ENCODE assay signal across 11 cellular contexts in genomic region chr11:82978422-82979099, GRCh38.
DNase-seq lines count a peak whose midpoint lies in the region; ATAC-seq, FAIRE-seq and TF ChIP-seq lines count a peak whose summit lies in the region.
"Had no signal": no experiment of that assay in that cellular context is flagged by ENCODE, and none has a peak within 500 bp of the region (broad histone marks: within the 10 kb centered on the region; RNA-seq: fewer than 3 reads in every experiment).

No MANE protein-coding gene starts in this region.

- H3K27me3 ChIP-seq in small intestine (ENCODE audit: control insufficient read depth in 2 of 2, insufficient read depth in 2 of 2, low read length in 2 of 2), result no peaks in the 10 kb centered on the region

- H3K9me3 ChIP-seq in small intestine (ENCODE audit: control insufficient read depth, low read depth), result no peaks in the 10 kb centered on the region
- H3K9me3 ChIP-seq: HAP-1, psoas muscle had no signal

- peak; percentile 30 for FAIRE-seq in small intestine (lab: Jason Lieb, UNC)
- FAIRE-seq: colon had no signal

- no peak overlapping the region for H3K4me3 ChIP-seq in small intestine (ENCODE audit: low read depth in 1 of 2, low read length in 2 of 2)
- H3K4me3 ChIP-seq: HAP-1, psoas muscle had no signal

- ATAC-seq in GM18517 (IDR thresholded peaks at IDR 0.05; ENCODE audit: unreplicated experiment), result peak; percentile 47
- ATAC-seq in HG03039 (IDR thresholded peaks at IDR 0.05; ENCODE audit: unreplicated experiment), result peak; percentile 46
- ATAC-seq: Panc1 had no signal

- peaks cover 0 to 2% of the 10 kb centered on the region in 2 donors for H3K4me1 ChIP-seq in small intestine (ENCODE audit: control insufficient read depth in 2 of 2, insufficient read depth in 1 of 2, low read depth in 1 of 2, low read length in 1 of 2)

- 67 to 76% (median 73%) methylated on average over 6 of the region's 6 CpGs for WGBS in small intestine, 3 donors

- DNase-seq in amniotic epithelial cell (ENCODE audit: low read depth), result peak; percentile 81
- no peak for DNase-seq in small intestine
- no peak for DNase-seq in erythroblast (lab: John Stamatoyannopoulos, UW)
- no peak for DNase-seq in occipital lobe (lab: John Stamatoyannopoulos, UW)
- no peak for DNase-seq in HuH-7.5 (ENCODE audit: low spot score)
- DNase-seq: psoas muscle had no signal

- no peak overlapping the region for H3K27ac ChIP-seq in small intestine (ENCODE audit: low read depth in 1 of 2, low read length in 1 of 2)
- H3K27ac ChIP-seq: psoas muscle had no signal

- no peak for TF ChIP-seq POLR2A in erythroblast (IDR thresholded peaks at IDR 0.05; ENCODE audit: low read length)

- H3K36me3 ChIP-seq in small intestine (ENCODE audit: control insufficient read depth in 2 of 2, insufficient read depth in 2 of 2, low read length in 2 of 2), result peaks cover 0 to 4% of the 10 kb centered on the region in 2 donors
- H3K36me3 ChIP-seq: HAP-1 had no signal
